In genomic region chr16:81755915-81756644, GRCh38 we compare ENCODE assay signal across 1 cellular context.
TF ChIP-seq lines count a peak whose summit lies in the region.

No MANE protein-coding gene starts in this region.

TF ChIP-seq in K562, 482 proteins besides CTCF, POLR2A, EP300 and RAD21 (continued from another document):
- TF ChIP-seq RBM25 (IDR thresholded peaks at IDR 0.05; ENCODE audit: low read depth, low read length, severe bottlenecking) (peak; percentile 61), BCOR (IDR thresholded peaks at IDR 0.05) (peak; percentile 81), ZNF431 (CRISPR knock-in tag; IDR thresholded peaks at IDR 0.05) (no peak), FOXM1 (IDR thresholded peaks at IDR 0.05; ENCODE audit: low read depth) (no peak), FOXM1 (CRISPR knock-in tag; IDR thresholded peaks at IDR 0.05; ENCODE audit: low read depth) (no peak), CREB3L1 (IDR thresholded peaks at IDR 0.05; ENCODE audit: borderline replicate concordance, low read depth) (no peak), RFX1 (IDR thresholded peaks at IDR 0.05) (peak; percentile 27; the same call in 1 of the 2 replicates), ZNF778 (CRISPR knock-in tag; IDR thresholded peaks at IDR 0.05) (no peak), BCLAF1 (IDR thresholded peaks at IDR 0.05; ENCODE audit: borderline replicate concordance in 1 of 2, control insufficient read depth in 1 of 2, low read depth in 2 of 2, low read length in 1 of 2) (no peak), SUPT5H (IDR thresholded peaks at IDR 0.05) (no peak), L3MBTL2 (IDR thresholded peaks at IDR 0.05) (peak; percentile 50), SMARCA5 (IDR thresholded peaks at IDR 0.05) (0 out of 2 replicates have a peak, but pooled peaks have one; percentile 20), KDM1A (IDR thresholded peaks at IDR 0.05) (peak; percentile 54 to 55; a peak in 3 of 4 replicates), KAT2B (IDR thresholded peaks at IDR 0.05; ENCODE audit: low read depth, low read length) (no peak), CGGBP1 (CRISPR knock-in tag; IDR thresholded peaks at IDR 0.05) (no peak), ZNF41 (CRISPR knock-in tag; conservative IDR thresholded peaks at IDR 0.05) (no peak), GATAD2B (IDR thresholded peaks at IDR 0.05; ENCODE audit: borderline replicate concordance) (no peak), ERF (CRISPR knock-in tag; IDR thresholded peaks at IDR 0.05) (no peak), STAT5A (IDR thresholded peaks at IDR 0.05; ENCODE audit: borderline replicate concordance, low read length) (no peak)
